In the genomic region with DNA sequence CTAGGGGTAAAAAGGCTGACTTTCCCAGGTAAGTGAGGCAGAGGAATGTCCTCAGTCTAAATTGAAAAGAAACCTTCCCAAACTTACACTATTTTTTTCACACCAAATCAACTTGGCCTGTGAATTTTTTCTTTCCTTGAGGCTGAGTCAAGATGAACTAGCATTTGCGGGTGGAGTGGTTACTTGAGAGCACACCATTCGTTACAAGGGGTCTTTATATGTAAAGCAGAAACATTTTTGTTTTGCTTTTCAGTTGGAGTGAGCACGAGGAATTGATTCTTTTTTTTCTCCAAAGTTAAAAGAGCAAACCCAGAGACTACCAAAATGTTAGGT, we compare ENCODE assay signal across 8 cellular contexts. TPM values are rescaled to one million over a fixed set of nuclear protein-coding genes. Genes with fewer than 3 reads are reported as not detected.
A peak's percentile ranks its signal among the peaks of the same experiment; 100 is the strongest.
DNase-seq lines count a peak whose midpoint lies in the region; ATAC-seq and TF ChIP-seq lines count a peak whose summit lies in the region.

No MANE protein-coding gene starts in this region.

- CTCF ChIA-PET in CD4-positive, alpha-beta T cell (lab: Charles Lee) = interaction anchor here (1.0 to 1.3 kb wide), 4 partner anchors 9 to 37 kb away, joined by 3 to 5 read pairs (median 3); no protein-coding TSS in a partner anchor

- H3K4me3 ChIP-seq in SJCRH30 (peak overlapping the region; percentile 53), fibroblast of lung (replicated peaks in 1 of 4; ENCODE audit: control extremely low read depth in 1 of 4, insufficient read depth in 1 of 4, low read depth in 3 of 4, low read length in 4 of 4) (peak overlapping the region; percentile 4 to 48 (median 32)), psoas muscle (peak overlapping the region; percentile 41)

- no peak overlapping the region for H2AFZ ChIP-seq in fibroblast of lung (ENCODE audit: low read length)

- H3K9me3 ChIP-seq in CD4-positive, alpha-beta T cell (ENCODE audit: control insufficient read depth, low read length) = no peaks in the 10 kb centered on the region
- H3K9me3 ChIP-seq in SJCRH30 (replicated peaks) = no peaks in the 10 kb centered on the region
- H3K9me3 ChIP-seq in fibroblast of lung (ENCODE audit: control insufficient read depth, insufficient read depth, low read depth, low read length) = no peaks in the 10 kb centered on the region
- H3K9me3 ChIP-seq in psoas muscle = no peaks in the 10 kb centered on the region

- H3K9me3 Mint-ChIP-seq in CD4-positive, alpha-beta T cell = no peaks in the 10 kb centered on the region

- H3K36me3 Mint-ChIP-seq in CD4-positive, alpha-beta T cell (ENCODE audit: low read depth) = peaks cover 17% of the 10 kb centered on the region

- H3K9ac ChIP-seq in fibroblast of lung (ENCODE audit: insufficient read depth, low read length) = peak overlapping the region; percentile 51

- peaks cover 90% of the 10 kb centered on the region for H3K4me1 Mint-ChIP-seq in CD4-positive, alpha-beta T cell (ENCODE audit: low read depth)

- H3K36me3 ChIP-seq in SJCRH30 = no peaks in the 10 kb centered on the region
- H3K36me3 ChIP-seq in fibroblast of lung (ENCODE audit: control insufficient read depth, insufficient read depth, low read length) = no peaks in the 10 kb centered on the region
- H3K36me3 ChIP-seq in psoas muscle (ENCODE audit: insufficient read depth in 1 of 2, low read depth in 1 of 2) = no peaks in the 10 kb centered on the region

- peak overlapping the region; percentile 85 for H3K27ac Mint-ChIP-seq in CD4-positive, alpha-beta T cell

- WGBS in psoas muscle, 3 donors = 15 to 19% (median 16%) methylated on average over 3 of the region's 3 CpGs

- peaks cover 17% of the 10 kb centered on the region for H3K4me1 ChIP-seq in SJCRH30
- H3K4me1 ChIP-seq in fibroblast of lung (ENCODE audit: control insufficient read depth, extremely low read depth, insufficient read depth, low read length) = peaks cover 44% of the 10 kb centered on the region
- peaks cover 14% of the 10 kb centered on the region for H3K4me1 ChIP-seq in psoas muscle

- no peaks in the 10 kb centered on the region for H3K27me3 ChIP-seq in CD4-positive, alpha-beta T cell (ENCODE audit: control insufficient read depth, insufficient read depth, low read length)
- no peaks in the 10 kb centered on the region for H3K27me3 ChIP-seq in SJCRH30
- no peaks in the 10 kb centered on the region for H3K27me3 ChIP-seq in fibroblast of lung (ENCODE audit: control insufficient read depth, insufficient read depth, low read length)
- H3K27me3 ChIP-seq in psoas muscle (ENCODE audit: insufficient read depth in 3 of 3, low read length in 2 of 3) = no peaks in the 10 kb centered on the region

- POLR2A ChIA-PET in CD4-positive, alpha-beta T cell (lab: Charles Lee) = interaction anchor here (0.7 to 3.8 kb wide), 6 partner anchors 33 to 112 kb away, joined by 3 to 16 read pairs (median 6); a partner anchor contains a TSS

- H3K27ac ChIP-seq in CD4-positive, alpha-beta T cell (ENCODE audit: low read depth, low read length) = no peak overlapping the region
- H3K27ac ChIP-seq in SJCRH30 (peak overlapping the region; percentile 89), fibroblast of lung (ENCODE audit: insufficient read depth, low read length) (peak overlapping the region; percentile 98), psoas muscle (peak overlapping the region; percentile 61)

- DNase-seq in CD4-positive, alpha-beta T cell = no peak
- DNase-seq in SJCRH30 (no peak), fibroblast of lung (ENCODE audit: low read depth in 2 of 2) (no peak), psoas muscle (no peak), H4 (ENCODE audit: low spot score) (no peak), ecto neural progenitor cell (ENCODE audit: low spot score) (no peak)

- peaks cover 57% of the 10 kb centered on the region for H3K79me2 ChIP-seq in fibroblast of lung (ENCODE audit: control insufficient read depth, insufficient read depth, low read length)

- peak overlapping the region; percentile 69 for H3K4me3 Mint-ChIP-seq in CD4-positive, alpha-beta T cell

- intact Hi-C loops in CD4-positive, alpha-beta T cell (cut with DNase I, micrococcal nuclease) = loop anchor here in 1 of 2 experiments (5.0 kb wide), 2 partner anchors 36 to 49 kb away; a partner anchor contains a TSS
- intact Hi-C loops in psoas muscle (cut with DNase I) = no loop called here

- H4K20me1 ChIP-seq in fibroblast of lung (ENCODE audit: control insufficient read depth, extremely low read depth, insufficient read depth, low read length) = no peaks in the 10 kb centered on the region

- no peak for ATAC-seq in CD4-positive, alpha-beta T cell (ENCODE audit: poor library complexity)
- no peak for ATAC-seq in psoas muscle
- ATAC-seq in GM18498 (IDR thresholded peaks at IDR 0.05; ENCODE audit: unreplicated experiment) = no peak
- no peak for ATAC-seq in GM21528 (IDR thresholded peaks at IDR 0.05; ENCODE audit: low FRiP score, unreplicated experiment)

- no peak for TF ChIP-seq CTCF in CD4-positive, alpha-beta T cell (IDR thresholded peaks at IDR 0.05)
- TF ChIP-seq CTCF in fibroblast of lung (conservative IDR thresholded peaks at IDR 0.05 in 1 of 2, IDR thresholded peaks at IDR 0.05 in 1 of 2; ENCODE audit: low read depth in 1 of 2, low read length in 2 of 2) (no peak), psoas muscle (IDR thresholded peaks at IDR 0.05) (no peak)

- H3K27me3 Mint-ChIP-seq in CD4-positive, alpha-beta T cell = no peaks in the 10 kb centered on the region

- H3K4me2 ChIP-seq in fibroblast of lung (ENCODE audit: extremely low read depth, insufficient read depth, low read length) = peak overlapping the region; percentile 68

RNA-seq across cellular contexts. Expression of a gene that starts 36.4 kb away (rescaled TPM):
- total RNA-seq in CD4-positive, alpha-beta T cell = 10 to 100 TPM; 58.8 to 59.8 TPM
- total RNA-seq in SJCRH30 (2014; rRNA removed; shearing (Covaris generic)) = 2.1 and 2.2 TPM in 2 replicates
- total RNA-seq in fibroblast of lung = 9.8 and 13.0 TPM in 2 replicates
- 16.0 and 19.0 TPM in 2 replicates for polyA plus RNA-seq in fibroblast of lung
- 7.8 and 11.8 TPM in 2 replicates for polyA plus RNA-seq in fibroblast of lung (2012)
- polyA minus RNA-seq in fibroblast of lung (ENCODE audit: low replicate concordance) = 10.7 and 11.9 TPM in 2 replicates
- 1 to 10 TPM; 1.5 to 3.7 (median 2.1) TPM for total RNA-seq in psoas muscle
- polyA plus RNA-seq in psoas muscle = under 1 TPM; 0.39 to 0.97 (median 0.69) TPM
- 2.3 and 4.3 TPM in 2 replicates for total RNA-seq in H4 (2014; rRNA removed; shearing (Covaris generic))
